11 cellular contexts compared by ENCODE assay signal in genomic region chr20:32581839-32582658, GRCh38. TPM values are rescaled to one million over a fixed set of nuclear protein-coding genes. Genes with fewer than 3 reads are reported as not detected.
DNase-seq lines count a peak whose midpoint lies in the region; TF ChIP-seq lines count a peak whose summit lies in the region.
"Had no signal": no experiment of that assay in that cellular context is flagged by ENCODE, and none has a peak within 500 bp of the region (broad histone marks: within the 10 kb centered on the region; RNA-seq: fewer than 3 reads in every experiment).

No MANE protein-coding gene starts in this region.

- no peaks in the 10 kb centered on the region for H3K36me3 Mint-ChIP-seq in activated naive CD4-positive, alpha-beta T cell treated with anti-CD3 and anti-CD28 coated beads, Interleukin-2, amount 50 U/mL, for 24 hours

- H3K4me1 Mint-ChIP-seq in activated naive CD4-positive, alpha-beta T cell treated with anti-CD3 and anti-CD28 coated beads, Interleukin-2, amount 50 U/mL, for 24 hours, result peaks cover 52% of the 10 kb centered on the region

- H3K27ac Mint-ChIP-seq in activated naive CD4-positive, alpha-beta T cell treated with anti-CD3 and anti-CD28 coated beads, Interleukin-2, amount 50 U/mL, for 24 hours, result peak overlapping the region; percentile 79

- peak overlapping the region; percentile 74 for H3K4me3 Mint-ChIP-seq in activated naive CD4-positive, alpha-beta T cell treated with anti-CD3 and anti-CD28 coated beads, Interleukin-2, amount 50 U/mL, for 24 hours

- H3K9me3 ChIP-seq in iPS-18a (ENCODE audit: control insufficient read depth, low read depth, low read length), result no peaks in the 10 kb centered on the region
- H3K9me3 ChIP-seq: esophagus muscularis mucosa, HAP-1 had no signal

- H3K36me3 ChIP-seq in iPS-18a (ENCODE audit: control insufficient read depth, low read depth, low read length), result no peaks in the 10 kb centered on the region
- H3K36me3 ChIP-seq: esophagus muscularis mucosa, HAP-1 had no signal

- TF ChIP-seq CTCF in VCaP (conservative IDR thresholded peaks at IDR 0.05), result no peak

- H3K27me3 Mint-ChIP-seq in activated naive CD4-positive, alpha-beta T cell treated with anti-CD3 and anti-CD28 coated beads, Interleukin-2, amount 50 U/mL, for 24 hours, result no peaks in the 10 kb centered on the region

- H3K27ac ChIP-seq in VCaP, result peak overlapping the region; percentile 85; the same call in 1 of the 2 replicates
- H3K27ac ChIP-seq in iPS-18a (ENCODE audit: low read length), result no peak overlapping the region
- peak overlapping the region; percentile 81 for H3K27ac ChIP-seq in substantia nigra (ENCODE audit: low read depth, low read length, poor library complexity, severe bottlenecking)

- H3K9me3 Mint-ChIP-seq in activated naive CD4-positive, alpha-beta T cell treated with anti-CD3 and anti-CD28 coated beads, Interleukin-2, amount 50 U/mL, for 24 hours, result no peaks in the 10 kb centered on the region

- H3K4me3 ChIP-seq in iPS-18a (ENCODE audit: low read length), result peak overlapping the region; percentile 58

- no peak overlapping the region for H3K9ac ChIP-seq in iPS-18a (ENCODE audit: low read length)

- no peak for DNase-seq in activated naive CD4-positive, alpha-beta T cell treated with anti-CD3 and anti-CD28 coated beads, Interleukin-2, amount 50 U/mL, for 16 hours
- peak in 5 of 49 donors; percentile 6 to 71 (median 18) for DNase-seq in substantia nigra (lab: John Stamatoyannopoulos, UW)
- no peak for DNase-seq in mucosa of gallbladder (ENCODE audit: low spot score)
- DNase-seq in AG20443 (ENCODE audit: low spot score), result no peak
- no peak for DNase-seq in SHP77 treated with DMSO at 0.1 percent for 48 hours (lab: John Stamatoyannopoulos, UW)
- DNase-seq: NCI-H510A treated with DMSO at 0.1 percent for 48 hours had no signal

- peaks cover 29% of the 10 kb centered on the region for H3K27me3 ChIP-seq in iPS-18a (ENCODE audit: control insufficient read depth, insufficient read depth, low read length)

- peaks cover 10% of the 10 kb centered on the region for H3K4me1 ChIP-seq in iPS-18a (ENCODE audit: control insufficient read depth, low read depth, low read length)
- H3K4me1 ChIP-seq: HAP-1 had no signal

RNA-seq across cellular contexts. Expression of gene NOL4L, which starts 3.1 kb away (rescaled TPM):
- 53.0 TPM for total RNA-seq in mucosa of gallbladder
